14 cellular contexts compared by ENCODE assay signal in genomic region chr9:136398286-136398685, GRCh38. TPM values are rescaled to one million over a fixed set of nuclear protein-coding genes. Genes with fewer than 3 reads are reported as not detected.
DNase-seq lines count a peak whose midpoint lies in the region; ATAC-seq and TF ChIP-seq lines count a peak whose summit lies in the region.
"Had no signal": no experiment of that assay in that cellular context is flagged by ENCODE, and none has a peak within 500 bp of the region (broad histone marks: within the 10 kb centered on the region; RNA-seq: fewer than 3 reads in every experiment).

No MANE protein-coding gene starts in this region.

- H3K36me3 Mint-ChIP-seq in CD4-positive, CD25-positive, alpha-beta regulatory T cell = no peaks in the 10 kb centered on the region
- H3K36me3 Mint-ChIP-seq in activated naive CD8-positive, alpha-beta T cell treated with anti-CD3 and anti-CD28 coated beads for 36 hours = peaks cover 45% of the 10 kb centered on the region
- no peaks in the 10 kb centered on the region for H3K36me3 Mint-ChIP-seq in naive B cell

- no CpG with 5 or more reads among the region's 12 CpGs for WGBS in trophoblast cell (ENCODE audit: extremely low coverage, insufficient coverage, insufficient read length)

- H3K9ac ChIP-seq in HUES6 (ENCODE audit: low read length) (peak overlapping the region; percentile 88), trophoblast cell (ENCODE audit: low read length) (no peak overlapping the region)

- H4K12ac ChIP-seq in trophoblast cell (ENCODE audit: low read depth, low read length) = no peak overlapping the region

- H2BK120ac ChIP-seq in trophoblast cell (ENCODE audit: insufficient read depth, low read length, poor library complexity) = no peak overlapping the region

- peaks cover 33% of the 10 kb centered on the region for H3K36me3 ChIP-seq in CD4-positive, CD25-positive, alpha-beta regulatory T cell (ENCODE audit: control insufficient read depth, insufficient read depth, low read length)
- H3K36me3 ChIP-seq in HUES6 (ENCODE audit: control insufficient read depth, insufficient read depth, low read length) (peaks cover 66% of the 10 kb centered on the region), trophoblast cell (ENCODE audit: control insufficient read depth in 1 of 2, insufficient read depth in 2 of 2, low read length in 2 of 2) (peaks cover 49 to 56% of the 10 kb centered on the region in 2 experiments), ascending aorta (peaks cover 32 to 48% of the 10 kb centered on the region in 2 donors)

- intact Hi-C loops in ascending aorta (cut with DNase I) = no loop called here

- TF ChIP-seq CTCF in ascending aorta (IDR thresholded peaks at IDR 0.05) = no peak

- no peak overlapping the region for H2AK5ac ChIP-seq in trophoblast cell (ENCODE audit: low read length)

- no peak overlapping the region for H3K18ac ChIP-seq in trophoblast cell (ENCODE audit: low read length)

- peaks cover 9% of the 10 kb centered on the region for H3K79me2 ChIP-seq in trophoblast cell (ENCODE audit: control insufficient read depth, insufficient read depth, low read length, poor library complexity)

- no peak overlapping the region for H4K8ac ChIP-seq in trophoblast cell (ENCODE audit: low read depth, low read length)

- no peak overlapping the region for H3K14ac ChIP-seq in trophoblast cell (ENCODE audit: low read length)

- no peaks in the 10 kb centered on the region for H3K27me3 ChIP-seq in CD4-positive, CD25-positive, alpha-beta regulatory T cell (ENCODE audit: control insufficient read depth, insufficient read depth, low read length)
- H3K27me3 ChIP-seq in HUES6 (ENCODE audit: control insufficient read depth, insufficient read depth, low read length) (no peaks in the 10 kb centered on the region), trophoblast cell (ENCODE audit: insufficient read depth, low read length) (no peaks in the 10 kb centered on the region), ascending aorta (no peaks in the 10 kb centered on the region)
- H3K27me3 ChIP-seq: pancreas, transverse colon had no signal

- no peak overlapping the region for H2AFZ ChIP-seq in trophoblast cell (ENCODE audit: insufficient read depth, low read length, poor library complexity)

- no peak overlapping the region for H3K4ac ChIP-seq in trophoblast cell (ENCODE audit: low read depth, low read length)

- no peaks in the 10 kb centered on the region for H3K9me3 Mint-ChIP-seq in CD4-positive, CD25-positive, alpha-beta regulatory T cell
- no peaks in the 10 kb centered on the region for H3K9me3 Mint-ChIP-seq in activated naive CD8-positive, alpha-beta T cell treated with anti-CD3 and anti-CD28 coated beads for 36 hours
- H3K9me3 Mint-ChIP-seq in naive B cell = no peaks in the 10 kb centered on the region

- peaks cover 5% of the 10 kb centered on the region for H3K79me1 ChIP-seq in trophoblast cell (ENCODE audit: low read length)

- no peak overlapping the region for H3K23ac ChIP-seq in trophoblast cell (ENCODE audit: low read length)

- H3K4me1 ChIP-seq in CD4-positive, CD25-positive, alpha-beta regulatory T cell (ENCODE audit: control insufficient read depth, insufficient read depth, low read length, poor library complexity, severe bottlenecking) = peaks cover 26% of the 10 kb centered on the region
- H3K4me1 ChIP-seq in HUES6 (ENCODE audit: control insufficient read depth, insufficient read depth, low read length) (peaks cover 12% of the 10 kb centered on the region; the same call in 1 of the 2 replicates), trophoblast cell (ENCODE audit: control insufficient read depth in 1 of 2, insufficient read depth in 2 of 2, low read length in 2 of 2) (peaks cover 16 to 30% of the 10 kb centered on the region in 2 experiments), ascending aorta (peaks cover 10 to 13% of the 10 kb centered on the region in 2 donors)

- H3K27ac Mint-ChIP-seq in CD4-positive, CD25-positive, alpha-beta regulatory T cell = peak overlapping the region in 1 of 3 donors; percentile 87
- H3K27ac Mint-ChIP-seq in activated naive CD8-positive, alpha-beta T cell treated with anti-CD3 and anti-CD28 coated beads for 36 hours = no peak overlapping the region
- peak overlapping the region in 1 of 6 donors; percentile 33 for H3K27ac Mint-ChIP-seq in naive B cell

- peak overlapping the region; percentile 83 to 94 (median 86) for H3K4me3 Mint-ChIP-seq in CD4-positive, CD25-positive, alpha-beta regulatory T cell
- peak overlapping the region; percentile 93 for H3K4me3 Mint-ChIP-seq in activated naive CD8-positive, alpha-beta T cell treated with anti-CD3 and anti-CD28 coated beads for 36 hours
- H3K4me3 Mint-ChIP-seq in naive B cell = peak overlapping the region; percentile 80 to 94 (median 88)

- no peak overlapping the region for H4K91ac ChIP-seq in trophoblast cell (ENCODE audit: low read depth, low read length)

- H2BK5ac ChIP-seq in trophoblast cell (ENCODE audit: low read depth, low read length, poor library complexity) = no peak overlapping the region

- H3K4me1 Mint-ChIP-seq in CD4-positive, CD25-positive, alpha-beta regulatory T cell = peaks cover 0 to 33% (median 11%) of the 10 kb centered on the region in 4 donors
- peaks cover 27% of the 10 kb centered on the region for H3K4me1 Mint-ChIP-seq in activated naive CD8-positive, alpha-beta T cell treated with anti-CD3 and anti-CD28 coated beads for 36 hours
- H3K4me1 Mint-ChIP-seq in naive B cell = peaks cover 9 to 31% (median 21%) of the 10 kb centered on the region in 3 donors

- DNase-seq in CD4-positive, CD25-positive, alpha-beta regulatory T cell = no peak
- DNase-seq in activated naive CD8-positive, alpha-beta T cell treated with anti-CD3 and anti-CD28 coated beads for 36 hours = no peak
- DNase-seq in naive B cell = no peak
- no peak for DNase-seq in trophoblast cell
- DNase-seq in NCI-H1105 treated with DMSO at 0.1 percent for 48 hours (lab: John Stamatoyannopoulos, UW) = no peak
- no peak for DNase-seq in ascending aorta (ENCODE audit: low spot score in 2 of 2)
- DNase-seq: DMS79; effector CD4-positive, alpha-beta T cell; stimulated activated CD4-positive, alpha-beta T cell treated with anti-CD3 and anti-CD28 coated beads, Interleukin-2, amount 100 ng/mL, for 48 hours; T1000; transverse colon had no signal

- H3K4me2 ChIP-seq in trophoblast cell (ENCODE audit: low read length) = no peak overlapping the region

- H2BK12ac ChIP-seq in trophoblast cell (ENCODE audit: low read length) = no peak overlapping the region

- ATAC-seq in CD4-positive, CD25-positive, alpha-beta regulatory T cell (ENCODE audit: low read depth in 2 of 2) = no peak
- ATAC-seq in naive B cell (ENCODE audit: low read depth in 2 of 2) = no peak
- no peak for ATAC-seq in HG03520 (IDR thresholded peaks at IDR 0.05; ENCODE audit: unreplicated experiment)
- ATAC-seq: pancreas had no signal

- no peak overlapping the region for H3K27ac ChIP-seq in CD4-positive, CD25-positive, alpha-beta regulatory T cell (ENCODE audit: insufficient read depth, low read length, poor library complexity, severe bottlenecking)
- H3K27ac ChIP-seq in HUES6 (ENCODE audit: low read depth, low read length) (no peak overlapping the region), trophoblast cell (ENCODE audit: low read depth, low read length) (no peak overlapping the region), ascending aorta (no peak overlapping the region)
- H3K27ac ChIP-seq: pancreas, transverse colon had no signal

- no peaks in the 10 kb centered on the region for H3K9me3 ChIP-seq in CD4-positive, CD25-positive, alpha-beta regulatory T cell (ENCODE audit: control insufficient read depth in 2 of 2, low read length in 2 of 2)
- H3K9me3 ChIP-seq in HUES6 (ENCODE audit: control insufficient read depth, insufficient read depth, low read depth, low read length) = no peaks in the 10 kb centered on the region
- no peaks in the 10 kb centered on the region for H3K9me3 ChIP-seq in trophoblast cell (ENCODE audit: insufficient read depth, low read depth, low read length)
- no peaks in the 10 kb centered on the region for H3K9me3 ChIP-seq in ascending aorta
- H3K9me3 ChIP-seq: pancreas, transverse colon had no signal

- H3K27me3 Mint-ChIP-seq in CD4-positive, CD25-positive, alpha-beta regulatory T cell = no peaks in the 10 kb centered on the region
- no peaks in the 10 kb centered on the region for H3K27me3 Mint-ChIP-seq in activated naive CD8-positive, alpha-beta T cell treated with anti-CD3 and anti-CD28 coated beads for 36 hours
- H3K27me3 Mint-ChIP-seq in naive B cell = no peaks in the 10 kb centered on the region

- H3K4me3 ChIP-seq in CD4-positive, CD25-positive, alpha-beta regulatory T cell (ENCODE audit: low read depth, low read length) = no peak overlapping the region
- H3K4me3 ChIP-seq in HUES6 (ENCODE audit: low read depth, low read length) (peak overlapping the region; percentile 97; the same call in 1 of the 2 replicates), trophoblast cell (ENCODE audit: low read depth, low read length) (no peak overlapping the region), ascending aorta (no peak overlapping the region)

RNA-seq across cellular contexts. Expression of gene SNAPC4, which starts 1.7 kb away (rescaled TPM):
- total RNA-seq in CD4-positive, CD25-positive, alpha-beta regulatory T cell = 13.3 TPM
- polyA plus RNA-seq in CD4-positive, CD25-positive, alpha-beta regulatory T cell = 1 to 10 TPM in 2 of 4 donors, under 1 TPM in 2; 0.40 to 1.2 (median 0.96) TPM
- total RNA-seq in activated naive CD8-positive, alpha-beta T cell treated with anti-CD3 and anti-CD28 coated beads for 36 hours = 10 to 100 TPM; 25.2 to 28.0 TPM
- polyA plus RNA-seq in naive B cell (ENCODE audit: low read depth in 6 of 6) = 1 to 10 TPM in 5 of 6 donors, not detected in 1; 1.1 to 2.1 (median 1.3) TPM
- polyA plus RNA-seq in trophoblast cell (2013) = 6.8 and 7.2 TPM in 2 replicates
- 9.4 TPM for total RNA-seq in ascending aorta

RNA-seq across cellular contexts. Expression of gene ENTR1, which starts 12.1 kb away (rescaled TPM):
- total RNA-seq in CD4-positive, CD25-positive, alpha-beta regulatory T cell = 63.2 TPM
- polyA plus RNA-seq in CD4-positive, CD25-positive, alpha-beta regulatory T cell = 1 to 10 TPM; 7.8 to 9.9 (median 9.2) TPM
- total RNA-seq in activated naive CD8-positive, alpha-beta T cell treated with anti-CD3 and anti-CD28 coated beads for 36 hours = 10 to 100 TPM; 55.4 to 58.2 TPM
- polyA plus RNA-seq in naive B cell (ENCODE audit: low read depth in 6 of 6) = 10 to 100 TPM in 5 of 6 donors, 1 to 10 TPM in 1; 6.4 to 15.8 (median 14.4) TPM
- 53.0 and 55.7 TPM in 2 replicates for polyA plus RNA-seq in trophoblast cell (2013)
- total RNA-seq in ascending aorta = 27.7 TPM

RNA-seq across cellular contexts. Expression of gene PMPCA, which starts 12.2 kb away (rescaled TPM):
- 86.2 TPM for total RNA-seq in CD4-positive, CD25-positive, alpha-beta regulatory T cell
- polyA plus RNA-seq in CD4-positive, CD25-positive, alpha-beta regulatory T cell = 10 to 100 TPM; 36.5 to 46.5 (median 39.2) TPM
- total RNA-seq in activated naive CD8-positive, alpha-beta T cell treated with anti-CD3 and anti-CD28 coated beads for 36 hours = 100 to 1,000 TPM; 124 to 130 TPM
- polyA plus RNA-seq in naive B cell (ENCODE audit: low read depth in 6 of 6) = 10 to 100 TPM; 28.1 to 39.8 (median 35.1) TPM
- polyA plus RNA-seq in trophoblast cell (2013) = 38.5 and 39.5 TPM in 2 replicates
- 69.1 TPM for total RNA-seq in ascending aorta

RNA-seq across cellular contexts. Expression of gene CARD9, which starts 24.8 kb away (rescaled TPM):
- total RNA-seq in CD4-positive, CD25-positive, alpha-beta regulatory T cell = 0.35 TPM
- polyA plus RNA-seq in CD4-positive, CD25-positive, alpha-beta regulatory T cell = under 1 TPM; 0.23 to 0.82 (median 0.33) TPM
- total RNA-seq in activated naive CD8-positive, alpha-beta T cell treated with anti-CD3 and anti-CD28 coated beads for 36 hours = 1 to 10 TPM; 1.5 to 1.8 TPM
- polyA plus RNA-seq in naive B cell (ENCODE audit: low read depth in 6 of 6) = under 1 TPM in 5 of 6 donors, not detected in 1; 0.16 to 0.52 (median 0.33) TPM
- 0.55 and 0.61 TPM in 2 replicates for polyA plus RNA-seq in trophoblast cell (2013)
- total RNA-seq in ascending aorta = 0.43 TPM

RNA-seq across cellular contexts. Expression of gene DNLZ, which starts 34.7 kb away (rescaled TPM):
- total RNA-seq in CD4-positive, CD25-positive, alpha-beta regulatory T cell = 25.5 TPM
- 10 to 100 TPM; 51.1 to 67.9 (median 61.5) TPM for polyA plus RNA-seq in CD4-positive, CD25-positive, alpha-beta regulatory T cell
- 10 to 100 TPM; 24.9 to 26.2 TPM for total RNA-seq in activated naive CD8-positive, alpha-beta T cell treated with anti-CD3 and anti-CD28 coated beads for 36 hours
- 10 to 100 TPM; 42.2 to 93.0 (median 57.2) TPM for polyA plus RNA-seq in naive B cell (ENCODE audit: low read depth in 6 of 6)
- 8.7 and 10.1 TPM in 2 replicates for polyA plus RNA-seq in trophoblast cell (2013)
- total RNA-seq in ascending aorta = 191 TPM
